1 cellular context compared by ENCODE assay signal in the genomic region with DNA sequence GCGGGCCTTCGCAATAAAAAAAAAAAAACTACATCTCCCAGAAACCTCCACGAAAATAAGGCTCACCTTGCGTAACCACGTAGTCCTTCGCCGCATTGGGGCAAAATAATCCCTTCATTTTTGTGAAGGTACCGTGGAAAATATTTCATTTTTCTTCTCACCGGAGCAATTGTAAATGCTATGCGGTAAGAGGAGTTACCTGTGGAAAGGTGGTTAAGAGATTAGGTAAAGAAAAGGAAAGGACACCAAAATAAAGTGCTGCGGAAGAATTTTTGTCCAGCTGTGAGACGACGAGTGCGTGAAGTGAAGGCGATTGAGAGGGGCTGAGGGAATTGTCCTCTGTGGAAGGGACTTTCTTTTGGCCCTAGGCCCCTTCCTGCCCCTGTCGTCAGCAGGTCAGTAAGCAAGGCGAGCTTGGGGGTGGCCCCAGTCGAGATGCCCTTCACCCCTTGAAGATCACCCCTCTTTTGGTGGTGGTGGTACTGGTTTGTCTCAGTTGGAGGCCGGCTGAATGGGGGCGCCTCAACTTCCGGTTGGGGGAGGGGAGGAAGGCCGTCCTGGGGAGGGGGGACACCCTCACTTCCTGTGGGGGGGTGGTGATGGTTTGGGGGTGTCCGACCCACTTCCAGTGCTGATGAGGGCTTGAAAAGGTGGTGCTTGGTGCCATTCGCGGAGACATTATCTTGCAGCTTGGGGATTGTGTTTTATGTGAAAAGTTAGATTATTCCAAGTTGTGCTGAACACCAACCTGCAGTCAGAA.
TF ChIP-seq lines count a peak whose summit lies in the region.

HMG20A (plus strand) TSS at position 279 of the 760 bp plus-strand sequence. CDS start 37,520 bp downstream, outside the sequence.

TF ChIP-seq in GM12878, 131 proteins besides CTCF, POLR2A, EP300 and RAD21 (continued from another document and continues in another):
- no peak for TF ChIP-seq CUX1 (IDR thresholded peaks at IDR 0.05; ENCODE audit: insufficient replicate concordance, low read depth, low read length)
- no peak for TF ChIP-seq FOXK2 (IDR thresholded peaks at IDR 0.05)
- 0 out of 2 replicates have a peak, but pooled peaks have one; percentile 35 for TF ChIP-seq TCF7 (IDR thresholded peaks at IDR 0.05; ENCODE audit: borderline replicate concordance)
- TF ChIP-seq USF2 (IDR thresholded peaks at IDR 0.05; ENCODE audit: borderline replicate concordance, low read depth, low read length), result no peak
- no peak for TF ChIP-seq IRF5 (IDR thresholded peaks at IDR 0.05; ENCODE audit: borderline replicate concordance)
- TF ChIP-seq FOXM1 (IDR thresholded peaks at IDR 0.05; ENCODE audit: low read depth, low read length), result no peak
- TF ChIP-seq, protein P1, sequence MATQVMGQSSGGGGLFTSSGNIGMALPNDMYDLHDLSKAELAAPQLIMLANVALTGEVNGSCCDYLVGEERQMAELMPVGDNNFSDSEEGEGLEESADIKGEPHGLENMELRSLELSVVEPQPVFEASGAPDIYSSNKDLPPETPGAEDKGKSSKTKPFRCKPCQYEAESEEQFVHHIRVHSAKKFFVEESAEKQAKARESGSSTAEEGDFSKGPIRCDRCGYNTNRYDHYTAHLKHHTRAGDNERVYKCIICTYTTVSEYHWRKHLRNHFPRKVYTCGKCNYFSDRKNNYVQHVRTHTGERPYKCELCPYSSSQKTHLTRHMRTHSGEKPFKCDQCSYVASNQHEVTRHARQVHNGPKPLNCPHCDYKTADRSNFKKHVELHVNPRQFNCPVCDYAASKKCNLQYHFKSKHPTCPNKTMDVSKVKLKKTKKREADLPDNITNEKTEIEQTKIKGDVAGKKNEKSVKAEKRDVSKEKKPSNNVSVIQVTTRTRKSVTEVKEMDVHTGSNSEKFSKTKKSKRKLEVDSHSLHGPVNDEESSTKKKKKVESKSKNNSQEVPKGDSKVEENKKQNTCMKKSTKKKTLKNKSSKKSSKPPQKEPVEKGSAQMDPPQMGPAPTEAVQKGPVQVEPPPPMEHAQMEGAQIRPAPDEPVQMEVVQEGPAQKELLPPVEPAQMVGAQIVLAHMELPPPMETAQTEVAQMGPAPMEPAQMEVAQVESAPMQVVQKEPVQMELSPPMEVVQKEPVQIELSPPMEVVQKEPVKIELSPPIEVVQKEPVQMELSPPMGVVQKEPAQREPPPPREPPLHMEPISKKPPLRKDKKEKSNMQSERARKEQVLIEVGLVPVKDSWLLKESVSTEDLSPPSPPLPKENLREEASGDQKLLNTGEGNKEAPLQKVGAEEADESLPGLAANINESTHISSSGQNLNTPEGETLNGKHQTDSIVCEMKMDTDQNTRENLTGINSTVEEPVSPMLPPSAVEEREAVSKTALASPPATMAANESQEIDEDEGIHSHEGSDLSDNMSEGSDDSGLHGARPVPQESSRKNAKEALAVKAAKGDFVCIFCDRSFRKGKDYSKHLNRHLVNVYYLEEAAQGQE (IDR thresholded peaks at IDR 0.05; ENCODE audit: low read depth, low read length), result 0 out of 2 replicates have a peak, but pooled peaks have one; percentile 13
- no peak for TF ChIP-seq NFXL1 (IDR thresholded peaks at IDR 0.05; ENCODE audit: borderline replicate concordance)
- TF ChIP-seq RUNX3 (IDR thresholded peaks at IDR 0.05; ENCODE audit: low read length), result peak; percentile 94
- TF ChIP-seq ZBTB11 (CRISPR knock-in tag; IDR thresholded peaks at IDR 0.05), result no peak
- peak; percentile 75 for TF ChIP-seq MTA2 (IDR thresholded peaks at IDR 0.05; ENCODE audit: low read depth)
- peak; percentile 86 for TF ChIP-seq GABPA (IDR thresholded peaks at IDR 0.05; ENCODE audit: low read depth)
- no peak for TF ChIP-seq POLR2AphosphoS2 (IDR thresholded peaks at IDR 0.05; ENCODE audit: low read depth, low read length)
- no peak for TF ChIP-seq SUPT20H (IDR thresholded peaks at IDR 0.05; ENCODE audit: borderline replicate concordance, control insufficient read depth, low read depth, low read length)
- TF ChIP-seq NR2F1 (conservative IDR thresholded peaks at IDR 0.05), result peak; percentile 45; the same call in 1 of the 2 replicates
- no peak for TF ChIP-seq NFYA (IDR thresholded peaks at IDR 0.05; ENCODE audit: borderline replicate concordance, low read depth, low read length)
- no peak for TF ChIP-seq BMI1 (IDR thresholded peaks at IDR 0.05; ENCODE audit: borderline replicate concordance)
- TF ChIP-seq CBX5 (IDR thresholded peaks at IDR 0.05; ENCODE audit: low read depth), result no peak
- TF ChIP-seq JUND (IDR thresholded peaks at IDR 0.05; ENCODE audit: low read depth, low read length), result no peak
- 0 out of 2 replicates have a peak, but pooled peaks have one; percentile 21 for TF ChIP-seq MEF2A (IDR thresholded peaks at IDR 0.05; ENCODE audit: insufficient read depth, low read depth, low read length)
- TF ChIP-seq KDM1A (IDR thresholded peaks at IDR 0.05; ENCODE audit: borderline replicate concordance), result no peak
- no peak for TF ChIP-seq SP1 (IDR thresholded peaks at IDR 0.05; ENCODE audit: low read depth, low read length)
- TF ChIP-seq CREB1 (IDR thresholded peaks at IDR 0.05; ENCODE audit: low read depth), result peak; percentile 89
- no peak for TF ChIP-seq SREBF2 (IDR thresholded peaks at IDR 0.05; ENCODE audit: low read length)
- no peak; the same call in 1 of the 2 replicates for TF ChIP-seq ATF2 (IDR thresholded peaks at IDR 0.05; ENCODE audit: low read length)
- TF ChIP-seq ZNF384 (IDR thresholded peaks at IDR 0.05; ENCODE audit: borderline replicate concordance, low read depth, low read length), result 0 out of 2 replicates have a peak, but pooled peaks have one; percentile 23
- TF ChIP-seq ZNF217 (IDR thresholded peaks at IDR 0.05), result no peak
- TF ChIP-seq, protein P2, sequence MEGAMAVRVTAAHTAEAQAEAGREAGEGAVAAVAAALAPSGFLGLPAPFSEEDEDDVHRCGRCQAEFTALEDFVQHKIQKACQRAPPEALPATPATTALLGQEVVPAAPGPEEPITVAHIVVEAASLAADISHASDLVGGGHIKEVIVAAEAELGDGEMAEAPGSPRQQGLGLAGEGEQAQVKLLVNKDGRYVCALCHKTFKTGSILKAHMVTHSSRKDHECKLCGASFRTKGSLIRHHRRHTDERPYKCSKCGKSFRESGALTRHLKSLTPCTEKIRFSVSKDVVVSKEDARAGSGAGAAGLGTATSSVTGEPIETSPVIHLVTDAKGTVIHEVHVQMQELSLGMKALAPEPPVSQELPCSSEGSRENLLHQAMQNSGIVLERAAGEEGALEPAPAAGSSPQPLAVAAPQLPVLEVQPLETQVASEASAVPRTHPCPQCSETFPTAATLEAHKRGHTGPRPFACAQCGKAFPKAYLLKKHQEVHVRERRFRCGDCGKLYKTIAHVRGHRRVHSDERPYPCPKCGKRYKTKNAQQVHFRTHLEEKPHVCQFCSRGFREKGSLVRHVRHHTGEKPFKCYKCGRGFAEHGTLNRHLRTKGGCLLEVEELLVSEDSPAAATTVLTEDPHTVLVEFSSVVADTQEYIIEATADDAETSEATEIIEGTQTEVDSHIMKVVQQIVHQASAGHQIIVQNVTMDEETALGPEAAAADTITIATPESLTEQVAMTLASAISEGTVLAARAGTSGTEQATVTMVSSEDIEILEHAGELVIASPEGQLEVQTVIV (IDR thresholded peaks at IDR 0.05; ENCODE audit: borderline replicate concordance, partially characterized antibody), result no peak
- TF ChIP-seq ESRRA (IDR thresholded peaks at IDR 0.05; ENCODE audit: low read length), result no peak
- TF ChIP-seq TAF1 (IDR thresholded peaks at IDR 0.05; ENCODE audit: borderline replicate concordance, low read depth, low read length), result peak; percentile 82
- TF ChIP-seq, protein P3, sequence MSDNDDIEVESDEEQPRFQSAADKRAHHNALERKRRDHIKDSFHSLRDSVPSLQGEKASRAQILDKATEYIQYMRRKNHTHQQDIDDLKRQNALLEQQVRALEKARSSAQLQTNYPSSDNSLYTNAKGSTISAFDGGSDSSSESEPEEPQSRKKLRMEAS (IDR thresholded peaks at IDR 0.05; ENCODE audit: low read depth, low read length), result peak; percentile 10; the same call in 1 of the 2 replicates
- no peak for TF ChIP-seq FOS (IDR thresholded peaks at IDR 0.05; ENCODE audit: borderline replicate concordance, extremely low read depth, insufficient read length)
- no peak for TF ChIP-seq PKNOX1 (IDR thresholded peaks at IDR 0.05)
